9 cellular contexts compared by ENCODE assay signal in the genomic region with DNA sequence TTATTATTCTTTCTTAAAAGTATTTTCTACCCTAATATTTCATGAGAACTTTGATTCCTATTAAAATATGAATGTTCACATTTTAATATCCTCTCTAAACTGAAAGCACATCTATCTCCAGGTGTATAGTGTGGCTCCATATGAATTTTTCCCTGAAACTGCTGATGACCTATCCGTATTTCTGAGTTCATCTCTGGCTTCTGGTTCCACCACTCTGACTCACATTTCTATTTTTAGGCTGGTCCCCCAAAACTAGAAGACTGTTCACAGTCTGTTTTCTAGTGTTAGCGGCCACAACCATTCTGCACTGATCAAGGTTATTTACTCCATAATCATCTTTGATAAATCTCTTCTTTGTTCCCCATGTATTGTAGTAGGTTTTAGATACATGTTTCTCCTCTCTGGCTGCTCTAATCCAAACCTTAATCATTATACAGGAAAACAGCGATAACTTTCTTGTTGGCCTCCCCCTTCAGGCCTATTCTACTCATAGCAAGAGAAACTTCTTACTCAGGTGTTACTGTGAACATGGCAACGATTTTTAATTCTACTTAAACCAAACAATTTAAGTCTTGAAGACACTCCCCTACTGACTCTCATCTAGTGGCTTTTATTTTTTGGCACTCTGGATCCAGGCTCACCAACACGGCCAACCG. TPM values are rescaled to one million over a fixed set of nuclear protein-coding genes. Genes with fewer than 3 reads are reported as not detected.
DNase-seq lines count a peak whose midpoint lies in the region; ATAC-seq and TF ChIP-seq lines count a peak whose summit lies in the region.
"Had no signal": no experiment of that assay in that cellular context is flagged by ENCODE, and none has a peak within 500 bp of the region (broad histone marks: within the 10 kb centered on the region; RNA-seq: fewer than 3 reads in every experiment).

No MANE protein-coding gene starts in this region.

- no peak overlapping the region for H4K91ac ChIP-seq in H9 (ENCODE audit: insufficient read length, low read depth, low read length)

- H3K79me2 ChIP-seq in DND-41 (ENCODE audit: insufficient read depth, low read length), result peaks cover 40% of the 10 kb centered on the region
- no peaks in the 10 kb centered on the region for H3K79me2 ChIP-seq in H9 (ENCODE audit: insufficient read depth, low read length)

- no peak for ATAC-seq in DND-41 (ENCODE audit: insufficient read depth, low read depth)

- H4K8ac ChIP-seq in H9 (replicated peaks; ENCODE audit: insufficient read length, low read depth, low read length), result no peak overlapping the region

- H3K4me3 ChIP-seq in DND-41 (ENCODE audit: low read depth in 1 of 2, low read length in 2 of 2), result no peak overlapping the region

- H3K36me3 ChIP-seq in DND-41 (ENCODE audit: insufficient read depth, low read length), result peaks cover 87% of the 10 kb centered on the region

- H3K36me3 Mint-ChIP-seq in H9 (ENCODE audit: insufficient read depth in 1 of 3, low read depth in 3 of 3), result peaks cover 56 to 72% (median 59%) of the 10 kb centered on the region in 3 experiments
- peaks cover 74% of the 10 kb centered on the region for H3K36me3 Mint-ChIP-seq in activated CD4-positive, alpha-beta memory T cell treated with anti-CD3 and anti-CD28 coated beads for 36 hours

- H3K27me3 Mint-ChIP-seq in H9 (ENCODE audit: low read depth), result no peaks in the 10 kb centered on the region
- no peaks in the 10 kb centered on the region for H3K27me3 Mint-ChIP-seq in activated CD4-positive, alpha-beta memory T cell treated with anti-CD3 and anti-CD28 coated beads for 36 hours

- no peak overlapping the region for H3K23ac ChIP-seq in H9 (ENCODE audit: insufficient read length, low read depth, low read length)

- H3K4me1 ChIP-seq in DND-41 (ENCODE audit: insufficient read depth, low read length) (no peaks in the 10 kb centered on the region), H9 (ENCODE audit: insufficient read depth, low read length) (no peaks in the 10 kb centered on the region)

- peak overlapping the region in 2 of 3 experiments; percentile 34 to 62; a peak in 3 of 7 replicates for H3K27ac Mint-ChIP-seq in H9
- H3K27ac Mint-ChIP-seq in activated CD4-positive, alpha-beta memory T cell treated with anti-CD3 and anti-CD28 coated beads for 36 hours, result peak overlapping the region; percentile 61

- peaks cover 10 to 11% of the 10 kb centered on the region in 2 experiments for H3K4me1 Mint-ChIP-seq in H9
- H3K4me1 Mint-ChIP-seq in activated CD4-positive, alpha-beta memory T cell treated with anti-CD3 and anti-CD28 coated beads for 36 hours (ENCODE audit: low read depth), result peaks cover 34% of the 10 kb centered on the region

- WGBS in H9 (ENCODE audit: extremely low coverage, insufficient read length, low lambda C conversion rate), result no CpG with 5 or more reads among the region's 6 CpGs

- H3T11ph ChIP-seq in H9 (ENCODE audit: low read length), result no peak overlapping the region

- H3K4me3 Mint-ChIP-seq in H9, result no peak overlapping the region
- H3K4me3 Mint-ChIP-seq in activated CD4-positive, alpha-beta memory T cell treated with anti-CD3 and anti-CD28 coated beads for 36 hours, result no peak overlapping the region

- no peak overlapping the region for H2BK15ac ChIP-seq in H9 (ENCODE audit: low read depth, low read length)

- H3K18ac ChIP-seq in H9 (ENCODE audit: insufficient read length, low read depth, low read length), result no peak overlapping the region

- H4K5ac ChIP-seq in H9 (ENCODE audit: insufficient read length, low read depth, low read length), result no peak overlapping the region

- no peak overlapping the region for H2AK5ac ChIP-seq in H9 (ENCODE audit: insufficient read length, low read length)

- no peaks in the 10 kb centered on the region for H3K23me2 ChIP-seq in H9 (ENCODE audit: insufficient read length, low read depth, low read length, poor library complexity, severe bottlenecking)

- CTCF ChIA-PET in activated CD4-positive, alpha-beta memory T cell treated with anti-CD3 and anti-CD28 coated beads for 36 hours (lab: Charles Lee), result interaction anchor here (0.8 to 3.0 kb wide), 2 partner anchors 49 to 356 kb away, joined by 4 to 10 read pairs; no protein-coding TSS in a partner anchor

- DNase-seq in DND-41, result no peak
- no peak for DNase-seq in H9
- DNase-seq in activated CD4-positive, alpha-beta memory T cell treated with anti-CD3 and anti-CD28 coated beads for 36 hours, result no peak
- peak; percentile 11 for DNase-seq in myocyte (ENCODE audit: low read depth)
- DNase-seq in SIG-M5 (lab: John Stamatoyannopoulos, UW), result no peak
- DNase-seq in amygdala (lab: John Stamatoyannopoulos, UW), result no peak
- DNase-seq in cerebellum (ENCODE audit: low spot score), result no peak
- DNase-seq: Karpas-422 had no signal

- no peak overlapping the region for H3K56ac ChIP-seq in H9 (ENCODE audit: insufficient read length, low read depth, low read length)

- H3K9me3 ChIP-seq in DND-41 (ENCODE audit: insufficient read depth, low read length, severe bottlenecking), result peaks cover 10% of the 10 kb centered on the region
- H3K9me3 ChIP-seq in H9 (ENCODE audit: control insufficient read depth, low read depth, low read length), result peaks cover 5% of the 10 kb centered on the region

- H3K79me1 ChIP-seq in H9 (ENCODE audit: insufficient read depth, low read depth, low read length, poor library complexity, severe bottlenecking), result peaks cover 2% of the 10 kb centered on the region

- no peak overlapping the region for H3K14ac ChIP-seq in H9 (ENCODE audit: insufficient read depth, low read length)

- no peak overlapping the region for H3K4me2 ChIP-seq in DND-41 (ENCODE audit: insufficient read depth, low read length)
- H3K4me2 ChIP-seq in H9 (ENCODE audit: insufficient read depth, insufficient read length, low read length), result no peak overlapping the region

- H2BK12ac ChIP-seq in H9 (ENCODE audit: insufficient read length, low read depth, low read length), result no peak overlapping the region

- H4K20me1 ChIP-seq in DND-41 (ENCODE audit: insufficient read depth, low read length), result no peaks in the 10 kb centered on the region
- H4K20me1 ChIP-seq in H9 (ENCODE audit: control insufficient read depth, insufficient read depth, insufficient read length), result no peaks in the 10 kb centered on the region

- H2AFZ ChIP-seq in DND-41 (ENCODE audit: low read depth, low read length) (no peak overlapping the region), H9 (ENCODE audit: low read length) (no peak overlapping the region)

- H3K9ac ChIP-seq in DND-41 (ENCODE audit: low read depth, low read length) (no peak overlapping the region), H9 (ENCODE audit: extremely low read depth, insufficient read length, low read length) (no peak overlapping the region)

- H2BK120ac ChIP-seq in H9 (ENCODE audit: low read depth, low read length, poor library complexity, severe bottlenecking), result no peak overlapping the region

- peaks cover 19 to 22% of the 10 kb centered on the region in 2 experiments for H3K9me3 Mint-ChIP-seq in H9
- H3K9me3 Mint-ChIP-seq in activated CD4-positive, alpha-beta memory T cell treated with anti-CD3 and anti-CD28 coated beads for 36 hours, result peaks cover 19% of the 10 kb centered on the region

- H3K27me3 ChIP-seq in DND-41 (ENCODE audit: insufficient read depth, low read length, poor library complexity) (no peaks in the 10 kb centered on the region), H9 (ENCODE audit: insufficient read depth, low read length) (no peaks in the 10 kb centered on the region)

- intact Hi-C loops in activated CD4-positive, alpha-beta memory T cell treated with anti-CD3 and anti-CD28 coated beads for 36 hours (cut with micrococcal nuclease), result loop anchor here (1.0 kb wide), 1 partner anchor 30 kb away; no protein-coding TSS in a partner anchor

- TF ChIP-seq CTCF in DND-41 (IDR thresholded peaks at IDR 0.05; ENCODE audit: borderline replicate concordance, extremely low read depth, low read length, poor library complexity, severe bottlenecking), result peak; percentile 25
- TF ChIP-seq CTCF in H9 (conservative IDR thresholded peaks at IDR 0.05), result peak; percentile 52

- H3K27ac ChIP-seq in DND-41 (ENCODE audit: low read length), result no peak overlapping the region
- H3K27ac ChIP-seq in H9 (ENCODE audit: insufficient read length, low read depth, low read length), result no peak overlapping the region
- H3K27ac ChIP-seq: RWPE1 had no signal

- no peak overlapping the region for H2BK20ac ChIP-seq in H9 (ENCODE audit: low read depth, low read length, poor library complexity, severe bottlenecking)

- H2BK5ac ChIP-seq in H9 (ENCODE audit: insufficient read length, low read length), result no peak overlapping the region

- no peak overlapping the region for H3K4ac ChIP-seq in H9 (ENCODE audit: low read depth, low read length)

- POLR2A ChIA-PET in activated CD4-positive, alpha-beta memory T cell treated with anti-CD3 and anti-CD28 coated beads for 36 hours (lab: Charles Lee), result no interaction called here

RNA-seq across cellular contexts. Expression of a gene that starts 12.8 kb away (rescaled TPM):
- 48.5 and 54.8 TPM in 2 replicates for total RNA-seq in H9 (2021)
- total RNA-seq in activated CD4-positive, alpha-beta memory T cell treated with anti-CD3 and anti-CD28 coated beads for 36 hours, result 10 to 100 TPM; 60.9 to 61.5 TPM
- 36.2 and 40.1 TPM in 2 replicates for total RNA-seq in myocyte
- polyA plus RNA-seq in myocyte (2012), result 33.3 TPM
- total RNA-seq in cerebellum, result 35.6 TPM
